ENCODE assay signal across 33 cellular contexts in genomic region chr1:94680008-94680377, GRCh38.
"Had no signal": no experiment of that assay in that cellular context is flagged by ENCODE, and none has a peak within 500 bp of the region (broad histone marks: within the 10 kb centered on the region; RNA-seq: fewer than 3 reads in every experiment).

No MANE protein-coding gene starts in this region.

- H3K4me1 Mint-ChIP-seq: activated CD4-positive, alpha-beta memory T cell treated with anti-CD3 and anti-CD28 coated beads, Interleukin-2, amount 10 ng/mL, durations not matched to agents 7 days and 5 days; activated CD4-positive, alpha-beta T cell treated with anti-CD3 and anti-CD28 coated beads, Interleukin-2, amount 10 ng/mL, durations not matched to agents 7 days and 5 days; activated T-helper 17 cell treated with anti-CD3 and anti-CD28 coated beads, Interleukin-2, amount 50 U/mL, for 72 hours; central memory CD8-positive, alpha-beta T cell had no signal

- H3K27ac Mint-ChIP-seq: activated CD4-positive, alpha-beta memory T cell treated with anti-CD3 and anti-CD28 coated beads, Interleukin-2, amount 10 ng/mL, durations not matched to agents 7 days and 5 days; activated CD4-positive, alpha-beta T cell treated with anti-CD3 and anti-CD28 coated beads, Interleukin-2, amount 10 ng/mL, durations not matched to agents 7 days and 5 days; activated naive CD8-positive, alpha-beta T cell; activated T-helper 17 cell treated with anti-CD3 and anti-CD28 coated beads, Interleukin-2, amount 50 U/mL, for 72 hours; effector memory CD8-positive, alpha-beta T cell; WTC11 had no signal

- H3K4me3 Mint-ChIP-seq: activated CD4-positive, alpha-beta memory T cell treated with anti-CD3 and anti-CD28 coated beads, Interleukin-2, amount 10 ng/mL, durations not matched to agents 7 days and 5 days; activated CD4-positive, alpha-beta T cell treated with anti-CD3 and anti-CD28 coated beads, Interleukin-2, amount 10 ng/mL, durations not matched to agents 7 days and 5 days; activated naive CD8-positive, alpha-beta T cell; activated T-cell treated with anti-CD3 and anti-CD28 coated beads, Interleukin-2, amount 50 U/mL, for 4 hours; activated T-helper 17 cell treated with anti-CD3 and anti-CD28 coated beads, Interleukin-2, amount 50 U/mL, for 72 hours; central memory CD8-positive, alpha-beta T cell; effector memory CD8-positive, alpha-beta T cell; WTC11 had no signal

- H3K36me3 Mint-ChIP-seq: activated naive CD8-positive, alpha-beta T cell had no signal

- H3K9me3 ChIP-seq: adrenal gland, ascending aorta, esophagus muscularis mucosa had no signal

- H3K27me3 ChIP-seq: adrenal gland, ascending aorta, brain microvascular endothelial cell, esophagus muscularis mucosa, foreskin keratinocyte had no signal

- H3K4me3 ChIP-seq: adrenal gland, ascending aorta, esophagus muscularis mucosa had no signal

- ATAC-seq: activated T-cell treated with anti-CD3 and anti-CD28 coated beads, Interleukin-2, amount 50 U/mL, for 4 hours; activated T-helper 17 cell treated with anti-CD3 and anti-CD28 coated beads, Interleukin-2, amount 50 U/mL, for 72 hours; effector memory CD8-positive, alpha-beta T cell; foreskin keratinocyte; WTC11 had no signal

- H3K4me1 ChIP-seq: adrenal gland, ascending aorta, foreskin keratinocyte had no signal

- DNase-seq: activated CD4-positive, alpha-beta memory T cell treated with anti-CD3 and anti-CD28 coated beads, Interleukin-2, amount 10 ng/mL, durations not matched to agents 7 days and 5 days; activated CD4-positive, alpha-beta T cell treated with anti-CD3 and anti-CD28 coated beads for 1 hour; activated CD4-positive, alpha-beta T cell treated with anti-CD3 and anti-CD28 coated beads for 4 hours; activated CD4-positive, alpha-beta T cell treated with anti-CD3 and anti-CD28 coated beads, Interleukin-2, amount 10 ng/mL, durations not matched to agents 7 days and 5 days; activated CD4-positive, alpha-beta T cell treated with anti-CD3 and anti-CD28 coated beads, Interleukin-2, amount 50 U/mL, for 4 hours; activated CD8-positive, alpha-beta memory T cell treated with anti-CD3 and anti-CD28 coated beads, Interleukin-2, amount 50 U/mL, for 48 hours; activated effector memory CD4-positive, alpha-beta T cell treated with Interleukin-2 at 50 U/mL for 16 hours; activated gamma-delta T cell treated with Interleukin-2 at 50 U/mL for 16 hours; activated naive CD4-positive, alpha-beta T cell treated with anti-CD3 and anti-CD28 coated beads, Interleukin-2, amount 50 U/mL, for 16 hours; activated naive CD4-positive, alpha-beta T cell treated with Interleukin-2 at 50 U/mL for 16 hours; activated T-cell treated with anti-CD3 and anti-CD28 coated beads for 4 hours; activated T-cell treated with anti-CD3 and anti-CD28 coated beads, Interleukin-2, amount 50 U/mL, for 4 hours; adrenal gland; brain microvascular endothelial cell; cortex of kidney; dermis blood vessel endothelial cell; effector CD4-positive, alpha-beta T cell; effector memory CD8-positive, alpha-beta T cell; erythroblast; foreskin keratinocyte; head of caudate nucleus; T-helper 1 cell; T-helper 2 cell had no signal

- FAIRE-seq: bronchial epithelial cell, colon, TTC549 had no signal

- H3K27ac ChIP-seq: adrenal gland, ascending aorta, brain microvascular endothelial cell, foreskin keratinocyte, VCaP had no signal

- H3K36me3 ChIP-seq: adrenal gland, ascending aorta, brain microvascular endothelial cell, esophagus muscularis mucosa had no signal

- H3K9me3 Mint-ChIP-seq: activated CD4-positive, alpha-beta memory T cell treated with anti-CD3 and anti-CD28 coated beads, Interleukin-2, amount 10 ng/mL, durations not matched to agents 7 days and 5 days; activated CD4-positive, alpha-beta T cell treated with anti-CD3 and anti-CD28 coated beads, Interleukin-2, amount 10 ng/mL, durations not matched to agents 7 days and 5 days; activated T-cell treated with anti-CD3 and anti-CD28 coated beads, Interleukin-2, amount 50 U/mL, for 4 hours; activated T-helper 17 cell treated with anti-CD3 and anti-CD28 coated beads, Interleukin-2, amount 50 U/mL, for 72 hours; central memory CD8-positive, alpha-beta T cell; effector memory CD8-positive, alpha-beta T cell had no signal
